In genomic region chr5:124650960-124651662, GRCh38 we compare ENCODE assay signal across 8 cellular contexts.
A peak's percentile ranks its signal among the peaks of the same experiment; 100 is the strongest.
DNase-seq lines count a peak whose midpoint lies in the region; ATAC-seq, FAIRE-seq and TF ChIP-seq lines count a peak whose summit lies in the region.

No MANE protein-coding gene starts in this region.

- H3K79me1 ChIP-seq in H1 (ENCODE audit: low read depth, low read length) = peaks cover 8% of the 10 kb centered on the region; the same call in 1 of the 2 replicates

- peak; percentile 57 for DNase-seq in AG04450 (ENCODE audit: low read depth, low spot score)
- DNase-seq in NCI-H69 (lab: John Stamatoyannopoulos, UW) = peak; percentile 88
- peak in 1 of 2 experiments; percentile 24 for DNase-seq in H1 (ENCODE audit: low read depth in 1 of 2, low spot score in 2 of 2)
- DNase-seq in naive thymus-derived CD8-positive, alpha-beta T cell = no peak
- DNase-seq in NCI-H774 (lab: John Stamatoyannopoulos, UW) = no peak
- DNase-seq in NCI-H226 = no peak
- DNase-seq in effector CD8-positive, alpha-beta T cell (lab: John Stamatoyannopoulos, UW) = no peak
- DNase-seq in T-cell = no peak

- peaks cover 0 to 5% (median 0%) of the 10 kb centered on the region in 3 donors for H3K36me3 Mint-ChIP-seq in naive thymus-derived CD8-positive, alpha-beta T cell
- no peaks in the 10 kb centered on the region for H3K36me3 Mint-ChIP-seq in T-cell

- H2AK5ac ChIP-seq in H1 (ENCODE audit: low read depth, low read length) = no peak overlapping the region

- peaks cover 4 to 79% of the 10 kb centered on the region in 2 experiments; a peak in 3 of 4 replicates for H3K79me2 ChIP-seq in H1 (ENCODE audit: control insufficient read depth in 1 of 2, insufficient read depth in 2 of 2, low read length in 2 of 2)

- no peak for TF ChIP-seq RAD21 in H1 (IDR thresholded peaks at IDR 0.05 in 1 of 2, conservative IDR thresholded peaks at IDR 0.05 in 1 of 2; ENCODE audit: low read depth in 2 of 2, low read length in 2 of 2)

- no peak overlapping the region for H2BK12ac ChIP-seq in H1 (ENCODE audit: low read depth, low read length)

- H4K5ac ChIP-seq in H1 (ENCODE audit: insufficient read length, low read depth, low read length) = no peak overlapping the region

- H3K27me3 ChIP-seq in AG04450 (ENCODE audit: control insufficient read depth, insufficient read depth, low read length) = no peaks in the 10 kb centered on the region
- no peaks in the 10 kb centered on the region for H3K27me3 ChIP-seq in H1 (replicated peaks in 1 of 4; ENCODE audit: control insufficient read depth in 3 of 4, extremely low read depth in 1 of 4, insufficient read depth in 3 of 4, low read length in 3 of 4)

- TF ChIP-seq CTCF in AG04450 (IDR thresholded peaks at IDR 0.05; ENCODE audit: low read depth, low read length) = no peak
- TF ChIP-seq CTCF in H1 (IDR thresholded peaks at IDR 0.05; ENCODE audit: control extremely low read depth in 1 of 3, insufficient read depth in 1 of 3, low read depth in 1 of 3, low read length in 3 of 3) = no peak

- H3K18ac ChIP-seq in H1 (ENCODE audit: extremely low read depth, low read length) = peak overlapping the region; percentile 26; the same call in 1 of the 2 replicates

- ATAC-seq in naive thymus-derived CD8-positive, alpha-beta T cell = no peak
- ATAC-seq in T-cell (replicated peaks in 1 of 4) = no peak

- H3K4me3 ChIP-seq in AG04450 (ENCODE audit: low read depth, low read length) (peak overlapping the region; percentile 68), H1 (ENCODE audit: extremely low read depth in 1 of 4, insufficient read depth in 2 of 4, low read depth in 3 of 4, low read length in 4 of 4) (peak overlapping the region in 1 of 4 experiments; percentile 56; a peak in 2 of 8 replicates)

- no peak overlapping the region for H3K23ac ChIP-seq in H1 (ENCODE audit: insufficient read length)

- peak overlapping the region in 9 of 10 donors; percentile 1 to 84 (median 50) for H3K4me3 Mint-ChIP-seq in naive thymus-derived CD8-positive, alpha-beta T cell
- H3K4me3 Mint-ChIP-seq in T-cell = peak overlapping the region in 1 of 3 donors; percentile 71

- 48% methylated on average over 3 of the region's 3 CpGs; no CpG with 5 or more reads in 1 of the 2 experiments for WGBS in H1 (ENCODE audit: extremely low coverage in 1 of 2, insufficient coverage in 1 of 2, insufficient read length in 1 of 2, insufficient replicate concordance in 2 of 2, low coverage in 1 of 2, low lambda C conversion rate in 2 of 2, missing lambda C conversion rate in 1 of 2), 2 experiments

- no peak overlapping the region for H3K4ac ChIP-seq in H1 (replicated peaks; ENCODE audit: insufficient read length, low read depth, low read length)

- peaks cover 8 to 63% (median 40%) of the 10 kb centered on the region in 4 donors for H3K4me1 Mint-ChIP-seq in naive thymus-derived CD8-positive, alpha-beta T cell
- peaks cover 32 to 49% (median 33%) of the 10 kb centered on the region in 3 donors for H3K4me1 Mint-ChIP-seq in T-cell

- CTCF ChIA-PET in AG04450 (lab: Charles Lee) = no interaction called here
- CTCF ChIA-PET in H1 (lab: Charles Lee; ENCODE audit: partially characterized antibody) = interaction anchor here (0.5 to 0.9 kb wide), 3 partner anchors 9 to 358 kb away, joined by 3 to 4 read pairs (median 3); no protein-coding TSS in a partner anchor
- CTCF ChIA-PET in T-cell (lab: Charles Lee) = no interaction called here

- TF ChIP-seq POLR2A in H1 (IDR thresholded peaks at IDR 0.05; ENCODE audit: control extremely low read depth in 1 of 2, low read depth in 2 of 2, low read length in 2 of 2) = no peak

- H2BK5ac ChIP-seq in H1 (ENCODE audit: low read depth, low read length) = no peak overlapping the region; the same call in 1 of the 2 replicates

- H3K9ac ChIP-seq in H1 (replicated peaks in 1 of 4; ENCODE audit: extremely low read depth in 1 of 4, low read depth in 3 of 4, low read length in 3 of 4) = no peak overlapping the region

- H3K27ac ChIP-seq in AG04450 (ENCODE audit: low read depth, low read length) = peak overlapping the region; percentile 78
- H3K27ac ChIP-seq in H1 (ENCODE audit: low read depth, low read length) = no peak overlapping the region

- no peak overlapping the region for H3K56ac ChIP-seq in H1 (replicated peaks; ENCODE audit: insufficient read length, low read depth, low read length)

- peaks cover 29 to 42% (median 36%) of the 10 kb centered on the region in 5 donors for H3K27me3 Mint-ChIP-seq in naive thymus-derived CD8-positive, alpha-beta T cell
- peaks cover 32 to 37% of the 10 kb centered on the region in 2 donors for H3K27me3 Mint-ChIP-seq in T-cell

- no peak overlapping the region for H3K14ac ChIP-seq in H1 (ENCODE audit: insufficient read length)

- peaks cover 0 to 3% of the 10 kb centered on the region in 2 experiments for H4K20me1 ChIP-seq in H1 (replicated peaks in 1 of 2; ENCODE audit: control insufficient read depth in 1 of 2, insufficient read depth in 2 of 2, low read length in 2 of 2)

- H3K4me2 ChIP-seq in H1 (ENCODE audit: insufficient read depth in 1 of 2, low read depth in 2 of 2, low read length in 2 of 2) = peak overlapping the region; percentile 56 to 87

- POLR2A ChIA-PET in AG04450 (lab: Yijun Ruan, JAX) = interaction anchor here (0.5 to 2.3 kb wide), 8 partner anchors 9 to 241 kb away, joined by 4 to 12 read pairs (median 5); no protein-coding TSS in a partner anchor
- POLR2A ChIA-PET in H1 (lab: Charles Lee; ENCODE audit: partially characterized antibody) = interaction anchor here (0.9 to 2.0 kb wide), 4 partner anchors 8 to 16 kb away, joined by 3 to 9 read pairs (median 5); no protein-coding TSS in a partner anchor
- POLR2A ChIA-PET in naive thymus-derived CD8-positive, alpha-beta T cell (lab: Charles Lee) = interaction anchor here (1.4 kb wide), 1 partner anchor 10 kb away, joined by 3 read pairs; no protein-coding TSS in a partner anchor
- POLR2A ChIA-PET in T-cell (lab: Charles Lee) = interaction anchor here in 1 of 2 donors (0.7 kb wide), 1 partner anchor 12 kb away, joined by 3 read pairs; no protein-coding TSS in a partner anchor

- no peak overlapping the region for H4K8ac ChIP-seq in H1 (ENCODE audit: extremely low read depth, insufficient read depth, low read length)

- peaks cover 3 to 17% (median 7%) of the 10 kb centered on the region in 4 experiments; a peak in 6 of 7 replicates for H3K4me1 ChIP-seq in H1 (replicated peaks in 1 of 4; ENCODE audit: control insufficient read depth in 3 of 4, insufficient read depth in 4 of 4, low read length in 3 of 4)

- H2BK20ac ChIP-seq in H1 (ENCODE audit: low read length) = no peak overlapping the region

- no peak for FAIRE-seq in H1 (lab: Jason Lieb, UNC)

- no peak overlapping the region for H2AFZ ChIP-seq in H1 (ENCODE audit: low read length)

- H2BK15ac ChIP-seq in H1 (ENCODE audit: low read length) = no peak overlapping the region

- no peak overlapping the region for H4K91ac ChIP-seq in H1 (replicated peaks; ENCODE audit: insufficient read length, low read length)

- peaks cover 0 to 4% (median 0%) of the 10 kb centered on the region in 9 donors for H3K9me3 Mint-ChIP-seq in naive thymus-derived CD8-positive, alpha-beta T cell
- H3K9me3 Mint-ChIP-seq in T-cell = no peaks in the 10 kb centered on the region

- H3K36me3 ChIP-seq in H1 (ENCODE audit: control insufficient read depth in 2 of 4, insufficient read depth in 4 of 4, low read length in 3 of 4) = peaks cover 7 to 24% (median 20%) of the 10 kb centered on the region in 4 experiments; a peak in 7 of 8 replicates

- no peak for TF ChIP-seq EP300 in H1 (IDR thresholded peaks at IDR 0.05; ENCODE audit: borderline replicate concordance in 1 of 2, low read depth in 2 of 2, low read length in 2 of 2)

- H3K23me2 ChIP-seq in H1 (ENCODE audit: low read depth, low read length) = peaks cover 2% of the 10 kb centered on the region; the same call in 1 of the 2 replicates

- H3K9me3 ChIP-seq in AG04450 (ENCODE audit: control insufficient read depth, insufficient read depth, low read length) (no peaks in the 10 kb centered on the region), H1 (ENCODE audit: insufficient read depth in 2 of 2, low read depth in 1 of 2, low read length in 1 of 2) (no peaks in the 10 kb centered on the region)

- no peak overlapping the region for H2BK120ac ChIP-seq in H1 (replicated peaks; ENCODE audit: low read depth, low read length)

- no peak overlapping the region for H3K27ac Mint-ChIP-seq in naive thymus-derived CD8-positive, alpha-beta T cell
- no peak overlapping the region for H3K27ac Mint-ChIP-seq in T-cell

TF ChIP-seq in H1, 55 proteins besides CTCF, POLR2A, EP300 and RAD21:
- TF ChIP-seq EGR1 (IDR thresholded peaks at IDR 0.05; ENCODE audit: borderline replicate concordance, low read depth, low read length) (no peak), CHD2 (IDR thresholded peaks at IDR 0.05; ENCODE audit: low read length) (no peak), SRF (IDR thresholded peaks at IDR 0.05; ENCODE audit: low read depth, low read length) (no peak), HDAC6 (IDR thresholded peaks at IDR 0.05; ENCODE audit: low read depth, low read length) (no peak), RXRA (IDR thresholded peaks at IDR 0.05; ENCODE audit: insufficient read depth, low read depth, low read length) (no peak), FOSL1 (IDR thresholded peaks at IDR 0.05; ENCODE audit: insufficient read depth, low read depth, low read length) (no peak)
- TF ChIP-seq, protein P1, sequence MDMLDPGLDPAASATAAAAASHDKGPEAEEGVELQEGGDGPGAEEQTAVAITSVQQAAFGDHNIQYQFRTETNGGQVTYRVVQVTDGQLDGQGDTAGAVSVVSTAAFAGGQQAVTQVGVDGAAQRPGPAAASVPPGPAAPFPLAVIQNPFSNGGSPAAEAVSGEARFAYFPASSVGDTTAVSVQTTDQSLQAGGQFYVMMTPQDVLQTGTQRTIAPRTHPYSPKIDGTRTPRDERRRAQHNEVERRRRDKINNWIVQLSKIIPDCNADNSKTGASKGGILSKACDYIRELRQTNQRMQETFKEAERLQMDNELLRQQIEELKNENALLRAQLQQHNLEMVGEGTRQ (IDR thresholded peaks at IDR 0.05; ENCODE audit: low read length) = no peak

Comparison
In these comparisons a context has a peak if more than half of its experiments do, and no peak if none do; other contexts are left out.
1. DNase-seq: peak in AG04450 (single experiment) and NCI-H69 (single experiment); none in naive thymus-derived CD8-positive, alpha-beta T cell (0 of 10), NCI-H774 (single experiment), NCI-H226 (single experiment), effector CD8-positive, alpha-beta T cell (single experiment) and T-cell (0 of 34).